ENCODE assay signal across 27 cellular contexts in genomic region chr1:70288171-70288570, GRCh38.
"Had no signal": no experiment of that assay in that cellular context is flagged by ENCODE, and none has a peak within 500 bp of the region (broad histone marks: within the 10 kb centered on the region; RNA-seq: fewer than 3 reads in every experiment).

No MANE protein-coding gene starts in this region.

- H3K9me3 ChIP-seq: colonic mucosa, gastroesophageal sphincter, heart left ventricle, left lung, ovary, psoas muscle, sigmoid colon, thoracic aorta, tibial nerve, upper lobe of left lung had no signal

- H3K36me3 ChIP-seq: colonic mucosa, ovary had no signal

- H3K27ac Mint-ChIP-seq: dendritic cell treated with granulocyte-macrophage colony-stimulating factor and Interleukin-4, amounts not matched to agents 40 ng/mL and 50 ng/mL, for 4 days; endodermal cell; nephron progenitor cell; stimulated activated effector memory CD8-positive, alpha-beta T cell treated with anti-CD3 and anti-CD28 coated beads, Interleukin-12 subunit alpha, Interleukin-12 subunit beta, amount 100 ng/mL, for 72 hours had no signal

- H3K4me1 ChIP-seq: colonic mucosa, gastroesophageal sphincter, heart left ventricle, left lung, psoas muscle, sigmoid colon, tibial nerve, upper lobe of left lung had no signal

- H3K4me2 ChIP-seq: hepatocyte had no signal

- H3K27me3 ChIP-seq: colonic mucosa, foreskin keratinocyte, gastroesophageal sphincter, heart left ventricle, hepatocyte, left lung, ovary, sigmoid colon, tibial nerve, upper lobe of left lung had no signal

- H2AFZ ChIP-seq: hepatocyte had no signal

- H3K9me3 Mint-ChIP-seq: dendritic cell treated with granulocyte-macrophage colony-stimulating factor and Interleukin-4, amounts not matched to agents 40 ng/mL and 50 ng/mL, for 4 days; endodermal cell; naive thymus-derived CD8-positive, alpha-beta T cell; nephron progenitor cell; stimulated activated effector memory CD8-positive, alpha-beta T cell treated with anti-CD3 and anti-CD28 coated beads, Interleukin-12 subunit alpha, Interleukin-12 subunit beta, amount 100 ng/mL, for 72 hours had no signal

- H3K27me3 Mint-ChIP-seq: dendritic cell treated with granulocyte-macrophage colony-stimulating factor and Interleukin-4, amounts not matched to agents 40 ng/mL and 50 ng/mL, for 4 days; naive thymus-derived CD8-positive, alpha-beta T cell had no signal

- H3K4me3 ChIP-seq: colonic mucosa, gastroesophageal sphincter, heart left ventricle, hepatocyte, left lung, ovary, psoas muscle, sigmoid colon, thoracic aorta, tibial nerve, upper lobe of left lung had no signal

- ATAC-seq: esophagus mucosa; foreskin keratinocyte; gastroesophageal sphincter; heart left ventricle; left lung; naive thymus-derived CD8-positive, alpha-beta T cell; psoas muscle; right cardiac atrium; stimulated activated effector memory CD8-positive, alpha-beta T cell treated with anti-CD3 and anti-CD28 coated beads, Interleukin-12 subunit alpha, Interleukin-12 subunit beta, amount 100 ng/mL, for 72 hours; stimulated activated naive CD8-positive, alpha-beta T cell treated with anti-CD3 and anti-CD28 coated beads, Interleukin-15, Interleukin-2, amounts not matched to agents 100 U/mL and 50 U/mL, for 24 hours had no signal

- H3K27ac ChIP-seq: colonic mucosa, epithelial cell of prostate, foreskin keratinocyte, gastroesophageal sphincter, heart left ventricle, hepatocyte, left lung, ovary, psoas muscle, sigmoid colon, thoracic aorta, tibial nerve, upper lobe of left lung had no signal

- H3K4me3 Mint-ChIP-seq: dendritic cell treated with granulocyte-macrophage colony-stimulating factor and Interleukin-4, amounts not matched to agents 40 ng/mL and 50 ng/mL, for 4 days; endodermal cell; naive thymus-derived CD8-positive, alpha-beta T cell; nephron progenitor cell; stimulated activated effector memory CD8-positive, alpha-beta T cell treated with anti-CD3 and anti-CD28 coated beads, Interleukin-12 subunit alpha, Interleukin-12 subunit beta, amount 100 ng/mL, for 72 hours had no signal

- DNase-seq: colonic mucosa; effector CD8-positive, alpha-beta T cell; endodermal cell; foreskin keratinocyte; heart left ventricle; kidney; left lung; naive thymus-derived CD8-positive, alpha-beta T cell; nephron progenitor cell; occipital lobe; ovary; posterior cingulate gyrus; psoas muscle; right cardiac atrium; sigmoid colon; stimulated activated CD4-positive, alpha-beta T cell treated with anti-CD3 and anti-CD28 coated beads, Interleukin-2, amount 100 ng/mL, for 24 hours; stimulated activated CD4-positive, alpha-beta T cell treated with anti-CD3 and anti-CD28 coated beads, Interleukin-4, amount 100 ng/mL, for 24 hours; stimulated activated naive CD8-positive, alpha-beta T cell treated with anti-CD3 and anti-CD28 coated beads, Interleukin-15, Interleukin-2, amounts not matched to agents 100 U/mL and 50 U/mL, for 24 hours; upper lobe of left lung had no signal

- H3K4me1 Mint-ChIP-seq: endodermal cell; nephron progenitor cell; stimulated activated effector memory CD8-positive, alpha-beta T cell treated with anti-CD3 and anti-CD28 coated beads, Interleukin-12 subunit alpha, Interleukin-12 subunit beta, amount 100 ng/mL, for 72 hours had no signal
